Comparison of ENCODE assay signal across 19 cellular contexts in the genomic region with DNA sequence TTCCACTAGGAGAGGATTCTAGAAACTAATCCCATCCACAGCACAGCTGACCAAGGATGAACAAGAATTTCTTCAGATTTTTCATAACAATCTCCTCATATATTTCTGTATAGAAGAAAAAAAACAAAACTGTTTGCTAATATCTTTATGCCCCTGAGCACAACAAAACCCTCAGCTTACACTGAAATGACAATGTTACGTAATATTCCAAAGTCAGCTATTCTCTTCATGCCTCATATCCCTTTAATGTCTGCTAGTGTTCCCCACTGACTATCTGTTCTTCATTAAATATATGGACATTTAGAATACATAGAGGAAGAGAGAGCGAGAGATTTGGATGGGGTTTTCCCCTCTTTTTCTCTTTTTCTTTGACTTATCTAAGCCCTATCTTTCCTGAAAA.
"Had no signal": no experiment of that assay in that cellular context is flagged by ENCODE, and none has a peak within 500 bp of the region (broad histone marks: within the 10 kb centered on the region; RNA-seq: fewer than 3 reads in every experiment).

No MANE protein-coding gene starts in this region.

- H3K36me3 ChIP-seq: left ventricle myocardium inferior, WERI-Rb-1 had no signal

- DNase-seq: activated CD4-positive, alpha-beta T cell treated with anti-CD3 and anti-CD28 coated beads for 48 hours; activated CD4-positive, alpha-beta T cell treated with anti-CD3 and anti-CD28 coated beads, Interleukin-2, amount 50 U/mL, for 48 hours; activated CD8-positive, alpha-beta memory T cell treated with anti-CD3 and anti-CD28 coated beads for 24 hours; activated gamma-delta T cell; activated naive CD4-positive, alpha-beta T cell treated with anti-CD3 and anti-CD28 coated beads, Interleukin-2, amount 10 ng/mL, durations not matched to agents 7 days and 5 days; amygdala; central memory CD4-positive, alpha-beta T cell; left ventricle myocardium inferior; mesendoderm; natural killer cell; posterior cingulate gyrus; small intestine; stimulated activated CD4-positive, alpha-beta T cell treated with anti-CD3 and anti-CD28 coated beads, Interleukin-4, amount 100 ng/mL, for 24 hours; T-helper 1 cell; WERI-Rb-1 had no signal

- ATAC-seq: activated CD4-positive, CD25-positive, alpha-beta regulatory T cell treated with anti-CD3 and anti-CD28 coated beads, Interleukin-2, amount 50 U/mL, for 24 hours; natural killer cell; sciatic nerve; stimulated activated effector memory CD8-positive, alpha-beta T cell treated with anti-CD3 and anti-CD28 coated beads, Interleukin-12 subunit alpha, Interleukin-12 subunit beta, amount 100 ng/mL, for 72 hours had no signal

- H3K4me3 ChIP-seq: left ventricle myocardium inferior, lung had no signal

- H3K27ac ChIP-seq: left ventricle myocardium inferior, WERI-Rb-1 had no signal

- H3K9me3 ChIP-seq: left ventricle myocardium inferior had no signal

- H3K4me1 ChIP-seq: left ventricle myocardium inferior had no signal
